29 cellular contexts compared by ENCODE assay signal in the genomic region with DNA sequence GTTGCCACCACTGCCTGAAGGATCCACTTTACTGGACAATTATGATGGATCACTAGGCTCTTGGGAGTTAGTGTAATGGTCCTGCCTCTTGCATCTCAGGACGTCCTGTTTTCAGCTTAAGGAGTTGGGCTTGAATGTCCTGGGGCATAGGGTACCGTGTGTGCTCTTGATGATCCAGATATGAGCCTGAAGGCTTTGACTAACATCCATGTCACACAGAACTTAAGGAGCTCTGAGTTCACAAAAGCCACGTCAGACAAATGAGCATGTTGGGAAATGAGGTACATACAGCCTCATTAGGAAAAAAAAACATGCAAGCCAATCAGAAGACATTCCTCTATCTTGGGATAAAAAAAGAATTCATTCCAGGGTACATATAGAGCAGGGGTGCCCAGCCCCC. TPM values are rescaled to one million over a fixed set of nuclear protein-coding genes. Genes with fewer than 3 reads are reported as not detected.
"Had no signal": no experiment of that assay in that cellular context is flagged by ENCODE, and none has a peak within 500 bp of the region (broad histone marks: within the 10 kb centered on the region; RNA-seq: fewer than 3 reads in every experiment).

No MANE protein-coding gene starts in this region.

- DNase-seq: activated CD4-positive, alpha-beta memory T cell treated with anti-CD3 and anti-CD28 coated beads for 36 hours; activated CD4-positive, alpha-beta T cell treated with anti-CD3 and anti-CD28 coated beads, Interleukin-2, amount 10 ng/mL, durations not matched to agents 24 days and 14 days; activated CD4-positive, CD25-positive, alpha-beta regulatory T cell treated with anti-CD3 and anti-CD28 coated beads, Interleukin-2, amount 50 U/mL, for 72 hours; activated CD8-positive, alpha-beta memory T cell treated with anti-CD3 and anti-CD28 coated beads, Interleukin-2, amount 50 U/mL, for 4 hours; activated effector memory CD4-positive, alpha-beta T cell treated with anti-CD3 and anti-CD28 coated beads, Interleukin-2, amount 50 U/mL, for 16 hours; activated naive CD4-positive, alpha-beta T cell treated with anti-CD3 and anti-CD28 coated beads for 36 hours; activated naive CD8-positive, alpha-beta T cell treated with anti-CD3 and anti-CD28 coated beads for 36 hours; activated T-cell treated with anti-CD3 and anti-CD28 coated beads, Interleukin-2, amount 50 U/mL, for 1 hour; adrenal gland; brain microvascular endothelial cell; central memory CD4-positive, alpha-beta T cell; foreskin melanocyte; heart right ventricle; left lung; naive thymus-derived CD8-positive, alpha-beta T cell; stimulated activated CD4-positive, alpha-beta T cell treated with anti-CD3 and anti-CD28 coated beads, Interleukin-15, amount 100 ng/mL, for 24 hours; stimulated activated CD4-positive, alpha-beta T cell treated with anti-CD3 and anti-CD28 coated beads, Interleukin-2, amount 100 ng/mL, for 24 hours; stimulated activated naive B cell treated with anti-CD40 and anti-IgM and Interleukin-4, amounts not matched to agents 10 μg/mL and 1 μg/mL and 100 μg/mL, for 72 hours; stomach; tibial artery; upper lobe of right lung; WERI-Rb-1 had no signal

- H3K4me3 ChIP-seq: adrenal gland, esophagus muscularis mucosa, heart right ventricle, left lung, lung, neural progenitor cell, right atrium auricular region, stomach, tibial artery, upper lobe of right lung had no signal

- H3K27ac ChIP-seq: adrenal gland, brain microvascular endothelial cell, esophagus muscularis mucosa, heart right ventricle, left lung, neural progenitor cell, right atrium auricular region, stomach, tibial artery, upper lobe of right lung, WERI-Rb-1 had no signal

- H3K27me3 Mint-ChIP-seq: activated CD4-positive, alpha-beta memory T cell treated with anti-CD3 and anti-CD28 coated beads for 36 hours; activated naive CD8-positive, alpha-beta T cell treated with anti-CD3 and anti-CD28 coated beads for 36 hours had no signal

- H3K27me3 ChIP-seq: adrenal gland, brain microvascular endothelial cell, left lung, right atrium auricular region, tibial artery, upper lobe of right lung had no signal

- H3K9me3 Mint-ChIP-seq: activated CD4-positive, alpha-beta memory T cell treated with anti-CD3 and anti-CD28 coated beads for 36 hours; activated CD4-positive, alpha-beta T cell treated with anti-CD3 and anti-CD28 coated beads, Interleukin-2, amount 10 ng/mL, durations not matched to agents 24 days and 14 days; activated naive CD4-positive, alpha-beta T cell treated with anti-CD3 and anti-CD28 coated beads for 36 hours; activated naive CD8-positive, alpha-beta T cell treated with anti-CD3 and anti-CD28 coated beads for 36 hours; activated T-helper 1 cell treated with anti-CD3 and anti-CD28 coated beads, Interleukin-12 subunit alpha, Interleukin-12 subunit beta, Interleukin-2, Interleukin-4 antibody, amounts not matched to agents 30 ng/mL and 10 ng/mL and 1 ng/mL, durations not matched to agents 14 hours and 24 hours and 36 hours; naive thymus-derived CD8-positive, alpha-beta T cell; stimulated activated naive B cell treated with anti-CD40 and anti-IgM and Interleukin-4, amounts not matched to agents 10 μg/mL and 1 μg/mL and 100 μg/mL, for 72 hours had no signal

- H3K4me2 ChIP-seq: neural progenitor cell had no signal

- H3K4me3 Mint-ChIP-seq: activated CD4-positive, alpha-beta memory T cell treated with anti-CD3 and anti-CD28 coated beads for 36 hours; activated CD4-positive, alpha-beta T cell treated with anti-CD3 and anti-CD28 coated beads, Interleukin-2, amount 10 ng/mL, durations not matched to agents 24 days and 14 days; activated naive CD4-positive, alpha-beta T cell treated with anti-CD3 and anti-CD28 coated beads for 36 hours; activated naive CD8-positive, alpha-beta T cell treated with anti-CD3 and anti-CD28 coated beads for 36 hours; activated T-helper 1 cell treated with anti-CD3 and anti-CD28 coated beads, Interleukin-12 subunit alpha, Interleukin-12 subunit beta, Interleukin-2, Interleukin-4 antibody, amounts not matched to agents 30 ng/mL and 10 ng/mL and 1 ng/mL, durations not matched to agents 14 hours and 24 hours and 36 hours; naive thymus-derived CD8-positive, alpha-beta T cell; stimulated activated naive B cell treated with anti-CD40 and anti-IgM and Interleukin-4, amounts not matched to agents 10 μg/mL and 1 μg/mL and 100 μg/mL, for 72 hours had no signal

- H3K36me3 Mint-ChIP-seq: activated CD4-positive, alpha-beta memory T cell treated with anti-CD3 and anti-CD28 coated beads for 36 hours; activated naive CD8-positive, alpha-beta T cell treated with anti-CD3 and anti-CD28 coated beads for 36 hours; stimulated activated naive B cell treated with anti-CD40 and anti-IgM and Interleukin-4, amounts not matched to agents 10 μg/mL and 1 μg/mL and 100 μg/mL, for 72 hours had no signal

- H3K36me3 ChIP-seq: adrenal gland, brain microvascular endothelial cell, esophagus muscularis mucosa, heart right ventricle, left lung, neural progenitor cell, right atrium auricular region, stomach, tibial artery, upper lobe of right lung, WERI-Rb-1 had no signal

- H3K4me1 ChIP-seq: adrenal gland, esophagus muscularis mucosa, heart right ventricle, left lung, right atrium auricular region, stomach, tibial artery, upper lobe of right lung had no signal

- H2AFZ ChIP-seq: neural progenitor cell had no signal

- H3K27ac Mint-ChIP-seq: activated CD4-positive, alpha-beta memory T cell treated with anti-CD3 and anti-CD28 coated beads for 36 hours; activated CD4-positive, alpha-beta T cell treated with anti-CD3 and anti-CD28 coated beads, Interleukin-2, amount 10 ng/mL, durations not matched to agents 24 days and 14 days; activated naive CD4-positive, alpha-beta T cell treated with anti-CD3 and anti-CD28 coated beads for 36 hours; activated naive CD8-positive, alpha-beta T cell treated with anti-CD3 and anti-CD28 coated beads for 36 hours; activated T-helper 1 cell treated with anti-CD3 and anti-CD28 coated beads, Interleukin-12 subunit alpha, Interleukin-12 subunit beta, Interleukin-2, Interleukin-4 antibody, amounts not matched to agents 30 ng/mL and 10 ng/mL and 1 ng/mL, durations not matched to agents 14 hours and 24 hours and 36 hours; naive thymus-derived CD8-positive, alpha-beta T cell; neural progenitor cell had no signal

- H3K9me3 ChIP-seq: adrenal gland, esophagus muscularis mucosa, heart right ventricle, left lung, right atrium auricular region, stomach, tibial artery, upper lobe of right lung had no signal

- H3K9ac ChIP-seq: neural progenitor cell had no signal

- ATAC-seq: heart right ventricle; naive thymus-derived CD8-positive, alpha-beta T cell; stimulated activated naive B cell treated with anti-CD40 and anti-IgM and Interleukin-4, amounts not matched to agents 10 μg/mL and 1 μg/mL and 100 μg/mL, for 72 hours had no signal

RNA-seq across cellular contexts. Expression of a gene that starts 40.8 kb away (rescaled TPM):
- total RNA-seq: activated CD8-positive, alpha-beta memory T cell treated with anti-CD3 and anti-CD28 coated beads for 36 hours; naive thymus-derived CD8-positive, alpha-beta T cell; T-helper 1 cell treated with Interleukin-12 subunit alpha and Interleukin-12 subunit beta and Interleukin-4 antibody, amounts not matched to agents 30 ng/mL and 1 ng/mL, for 36 hours had no signal
- polyA plus RNA-seq: naive thymus-derived CD8-positive, alpha-beta T cell had no signal
